In the genomic region with DNA sequence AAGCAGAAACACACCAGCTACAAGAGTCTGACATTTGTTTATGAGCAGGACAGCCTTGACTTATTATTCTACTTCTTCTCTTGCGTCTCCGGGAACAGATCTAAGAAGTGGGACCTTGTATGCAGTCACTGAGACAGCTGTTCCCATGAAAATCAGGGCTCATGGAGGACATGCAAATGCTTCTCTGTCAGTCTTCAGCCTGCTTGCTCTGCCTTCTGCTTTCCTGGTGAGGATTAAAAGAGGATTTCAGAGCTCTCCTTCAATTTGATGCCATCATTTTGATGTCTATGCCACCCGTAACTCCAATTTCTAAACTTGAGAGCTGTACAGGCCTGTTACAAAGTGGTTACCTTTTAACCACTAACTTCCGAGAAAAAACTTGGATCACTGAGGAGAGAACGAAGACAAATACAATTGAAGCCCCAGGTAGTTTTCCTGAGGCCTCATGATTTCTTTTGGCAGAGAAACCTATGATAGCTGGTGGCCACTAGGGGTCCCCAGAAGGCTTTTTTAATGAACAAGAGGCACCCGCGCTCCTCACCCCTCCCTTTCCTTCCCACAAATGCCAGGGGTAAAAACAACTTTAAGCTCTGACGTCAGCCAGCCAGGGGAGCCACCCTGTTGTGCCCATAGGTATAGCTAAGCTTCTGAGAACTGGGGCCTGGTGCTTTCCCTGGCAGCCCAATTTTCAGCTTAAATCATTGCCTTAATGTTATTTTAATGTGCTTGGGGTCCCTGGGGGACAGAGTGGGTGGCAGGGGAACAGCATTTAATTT, we compare ENCODE assay signal across 8 cellular contexts.
DNase-seq lines count a peak whose midpoint lies in the region; FAIRE-seq and TF ChIP-seq lines count a peak whose summit lies in the region.

No MANE protein-coding gene starts in this region.

- H3K4me1 ChIP-seq in Karpas-422 (ENCODE audit: low read length) (no peaks in the 10 kb centered on the region), neuronal stem cell (ENCODE audit: control insufficient read depth in 2 of 2, insufficient read depth in 1 of 2, low read depth in 1 of 2, low read length in 2 of 2) (peaks cover 0 to 2% of the 10 kb centered on the region in 2 donors)

- no peak overlapping the region for H3K23ac ChIP-seq in neuronal stem cell (ENCODE audit: low read depth, low read length, poor library complexity)

- H3K9me3 ChIP-seq in Karpas-422 (ENCODE audit: low read length) = no peaks in the 10 kb centered on the region
- no peaks in the 10 kb centered on the region for H3K9me3 ChIP-seq in neuronal stem cell (replicated peaks in 1 of 2; ENCODE audit: control insufficient read depth in 2 of 2, insufficient read depth in 1 of 2, low read depth in 1 of 2, low read length in 2 of 2)

- H2BK12ac ChIP-seq in neuronal stem cell (ENCODE audit: low read length) = no peak overlapping the region

- H2AFZ ChIP-seq in Karpas-422 (ENCODE audit: low read length) (no peak overlapping the region), neuronal stem cell (ENCODE audit: low read length) (peak overlapping the region; percentile 2)

- H3K18ac ChIP-seq in neuronal stem cell (ENCODE audit: low read length) = no peak overlapping the region

- no peak overlapping the region for H2BK15ac ChIP-seq in neuronal stem cell (ENCODE audit: low read length)

- TF ChIP-seq POLR2A in H54 (IDR thresholded peaks at IDR 0.05; ENCODE audit: low read depth, low read length) = no peak

- H4K8ac ChIP-seq in neuronal stem cell (ENCODE audit: low read depth, low read length) = no peak overlapping the region

- WGBS in neuronal stem cell (ENCODE audit: extremely low coverage in 2 of 2, insufficient read length in 2 of 2, insufficient replicate concordance in 1 of 2), 2 donors = no CpG with 5 or more reads among the region's 8 CpGs

- no peaks in the 10 kb centered on the region for H3K9me2 ChIP-seq in Karpas-422 (replicated peaks; ENCODE audit: insufficient read depth, low read length)

- H4K20me1 ChIP-seq in Karpas-422 (ENCODE audit: insufficient read depth, low read depth, low read length) = no peaks in the 10 kb centered on the region

- H3K4me2 ChIP-seq in Karpas-422 (ENCODE audit: low read depth, low read length, poor library complexity, severe bottlenecking) (no peak overlapping the region), neuronal stem cell (ENCODE audit: insufficient read depth, low read length, poor library complexity, severe bottlenecking) (no peak overlapping the region)

- no peak overlapping the region for H2BK5ac ChIP-seq in neuronal stem cell (ENCODE audit: low read length)

- H3K27ac ChIP-seq in Karpas-422 (ENCODE audit: low read length) = no peak overlapping the region
- no peak overlapping the region for H3K27ac ChIP-seq in neuronal stem cell (replicated peaks; ENCODE audit: low read length)

- H3K27me3 ChIP-seq in Karpas-422 (ENCODE audit: low read length) = no peaks in the 10 kb centered on the region
- H3K27me3 ChIP-seq in neuronal stem cell (ENCODE audit: control insufficient read depth in 3 of 3, insufficient read depth in 3 of 3, low read depth in 1 of 3, low read length in 3 of 3) = peaks cover 0 to 14% (median 0%) of the 10 kb centered on the region in 3 experiments

- no peaks in the 10 kb centered on the region for H3K79me2 ChIP-seq in Karpas-422 (ENCODE audit: low read length)

- no peak overlapping the region for H3K9ac ChIP-seq in Karpas-422 (ENCODE audit: low read length)
- H3K9ac ChIP-seq in neuronal stem cell (ENCODE audit: low read depth, low read length, poor library complexity) = no peak overlapping the region

- H3K79me1 ChIP-seq in neuronal stem cell (ENCODE audit: low read depth, low read length) = no peaks in the 10 kb centered on the region

- no peak overlapping the region for H3K14ac ChIP-seq in neuronal stem cell (ENCODE audit: low read length)

- FAIRE-seq in H54 (lab: Jason Lieb, UNC) = peak; percentile 77

- no peak overlapping the region for H3K4ac ChIP-seq in neuronal stem cell (ENCODE audit: low read length)

- no peak overlapping the region for H2BK120ac ChIP-seq in neuronal stem cell (ENCODE audit: low read depth, low read length)

- no peak overlapping the region for H4K91ac ChIP-seq in neuronal stem cell (ENCODE audit: low read depth, low read length, poor library complexity)

- no peaks in the 10 kb centered on the region for H3K36me3 ChIP-seq in Karpas-422 (ENCODE audit: insufficient read depth, low read length)
- H3K36me3 ChIP-seq in neuronal stem cell (replicated peaks in 1 of 2; ENCODE audit: control insufficient read depth in 2 of 2, insufficient read depth in 2 of 2, low read length in 2 of 2) = no peaks in the 10 kb centered on the region

- no peak overlapping the region for H2AK5ac ChIP-seq in neuronal stem cell (ENCODE audit: low read depth, low read length)

- H3K4me3 ChIP-seq in Karpas-422 (ENCODE audit: low read length) (no peak overlapping the region), neuronal stem cell (ENCODE audit: low read length in 2 of 2) (no peak overlapping the region)

- DNase-seq in ELF-1 (ENCODE audit: low read depth, low spot score) (peak; percentile 94), H54 (ENCODE audit: insufficient read length, low spot score) (peak; percentile 49), Karpas-422 (peak; percentile 83), RKO (ENCODE audit: low spot score) (peak; percentile 81), fibroblast of the conjunctiva (ENCODE audit: low read depth) (peak; percentile 78), neuronal stem cell (ENCODE audit: low spot score) (peak; percentile 79), stromal cell of bone marrow (ENCODE audit: low read depth) (peak; percentile 83)
- peak; percentile 61 to 68 for DNase-seq in activated T-helper 1 cell treated with anti-CD3 and anti-CD28 coated beads, Interleukin-2, amount 50 U/mL, for 16 hours (ENCODE audit: low read depth in 1 of 2, low spot score in 1 of 2)
